ENCODE assay signal across 8 cellular contexts in genomic region chr3:3800685-3801509, GRCh38. TPM values are rescaled to one million over a fixed set of nuclear protein-coding genes. Genes with fewer than 3 reads are reported as not detected.
DNase-seq lines count a peak whose midpoint lies in the region; ATAC-seq and TF ChIP-seq lines count a peak whose summit lies in the region.

No MANE protein-coding gene starts in this region.

- no peak overlapping the region for H3K14ac ChIP-seq in mesenchymal stem cell (ENCODE audit: low read length in 2 of 2)

- no peaks in the 10 kb centered on the region for H3K36me3 Mint-ChIP-seq in activated CD4-positive, alpha-beta T cell treated with anti-CD3 and anti-CD28 coated beads for 36 hours (ENCODE audit: low read depth)

- peaks cover 9% of the 10 kb centered on the region for H3K4me1 Mint-ChIP-seq in activated CD4-positive, alpha-beta T cell treated with anti-CD3 and anti-CD28 coated beads for 36 hours

- H3K4me3 ChIP-seq in mucosa of descending colon (no peak overlapping the region), tibial artery (peak overlapping the region; percentile 57 to 72), mesenchymal stem cell (ENCODE audit: insufficient read depth in 1 of 2, low read depth in 1 of 2, low read length in 2 of 2) (no peak overlapping the region)

- 1% methylated on average over 41 of the region's 53 CpGs for WGBS in mesenchymal stem cell

- H2BK12ac ChIP-seq in mesenchymal stem cell (ENCODE audit: low read length in 2 of 2), result no peak overlapping the region

- H3K9me3 ChIP-seq in mucosa of descending colon (no peaks in the 10 kb centered on the region), tibial artery (no peaks in the 10 kb centered on the region), mesenchymal stem cell (ENCODE audit: control insufficient read depth, low read length) (peaks cover 6% of the 10 kb centered on the region)

- no peak overlapping the region for H2BK5ac ChIP-seq in mesenchymal stem cell (ENCODE audit: low read depth, low read length, poor library complexity, severe bottlenecking)

- intact Hi-C loops in activated CD4-positive, alpha-beta T cell treated with anti-CD3 and anti-CD28 coated beads for 36 hours (cut with DNase I, micrococcal nuclease), result no loop called here
- intact Hi-C loops in mucosa of descending colon (cut with DNase I, micrococcal nuclease), result no loop called here
- intact Hi-C loops in tibial artery (cut with DNase I; ENCODE audit: low total_unique reads), result no loop called here

- H3K27ac Mint-ChIP-seq in activated CD4-positive, alpha-beta T cell treated with anti-CD3 and anti-CD28 coated beads for 36 hours, result no peak overlapping the region

- H3K9me3 Mint-ChIP-seq in activated CD4-positive, alpha-beta T cell treated with anti-CD3 and anti-CD28 coated beads for 36 hours (ENCODE audit: low read depth), result no peaks in the 10 kb centered on the region

- no peak overlapping the region for H3K4ac ChIP-seq in mesenchymal stem cell (ENCODE audit: low read depth in 1 of 2, low read length in 2 of 2)

- POLR2A ChIA-PET in activated CD4-positive, alpha-beta T cell treated with anti-CD3 and anti-CD28 coated beads for 36 hours (lab: Charles Lee), result no interaction called here

- H4K91ac ChIP-seq in mesenchymal stem cell (ENCODE audit: low read length), result no peak overlapping the region

- DNase-seq in activated CD4-positive, alpha-beta T cell treated with anti-CD3 and anti-CD28 coated beads for 36 hours, result peak; percentile 9
- no peak for DNase-seq in activated CD4-positive, alpha-beta T cell treated with anti-CD3 and anti-CD28 coated beads, Interleukin-2, amount 50 U/mL, for 1 hour
- DNase-seq in ecto neural progenitor cell (ENCODE audit: low spot score) (peak; percentile 64), mucosa of descending colon (peak; percentile 24 to 54 (median 45)), tibial artery (peak; percentile 21 to 62), SHP77 (lab: John Stamatoyannopoulos, UW) (no peak), mesenchymal stem cell (no peak)

- H2AFZ ChIP-seq in mesenchymal stem cell (ENCODE audit: low read depth, low read length), result no peak overlapping the region

- H3K27ac ChIP-seq in tibial artery (peak overlapping the region in 1 of 2 donors; percentile 32), mesenchymal stem cell (ENCODE audit: low read length, poor library complexity, severe bottlenecking) (no peak overlapping the region)

- no peak overlapping the region for H2BK15ac ChIP-seq in mesenchymal stem cell (ENCODE audit: low read depth, poor library complexity, severe bottlenecking)

- CTCF ChIA-PET in activated CD4-positive, alpha-beta T cell treated with anti-CD3 and anti-CD28 coated beads for 36 hours (lab: Charles Lee), result interaction anchor here (0.7 to 1.1 kb wide), 2 partner anchors 15 to 198 kb away, joined by 3 read pairs; no protein-coding TSS in a partner anchor

- no peak for TF ChIP-seq CTCF in mucosa of descending colon (IDR thresholded peaks at IDR 0.05)
- TF ChIP-seq CTCF in tibial artery (IDR thresholded peaks at IDR 0.05), result no peak

- no peak overlapping the region for H3K23ac ChIP-seq in mesenchymal stem cell (ENCODE audit: low read length in 2 of 2)

- no peak overlapping the region for H2AK5ac ChIP-seq in mesenchymal stem cell (ENCODE audit: low read length, severe bottlenecking)

- no peak for ATAC-seq in activated CD4-positive, alpha-beta T cell treated with anti-CD3 and anti-CD28 coated beads for 36 hours
- ATAC-seq in mucosa of descending colon (peak; percentile 43), HG02588 (IDR thresholded peaks at IDR 0.05; ENCODE audit: unreplicated experiment) (no peak)

- H3K4me3 Mint-ChIP-seq in activated CD4-positive, alpha-beta T cell treated with anti-CD3 and anti-CD28 coated beads for 36 hours, result no peak overlapping the region

- H3K79me1 ChIP-seq in mesenchymal stem cell (replicated peaks; ENCODE audit: low read length, poor library complexity, severe bottlenecking), result no peaks in the 10 kb centered on the region

- H3K27me3 ChIP-seq in tibial artery (no peaks in the 10 kb centered on the region), mesenchymal stem cell (ENCODE audit: control insufficient read depth in 1 of 2, insufficient read depth in 1 of 2, low read length in 2 of 2) (peaks cover 51 to 54% of the 10 kb centered on the region in 2 experiments)

- no peak overlapping the region for H3K9ac ChIP-seq in mesenchymal stem cell (ENCODE audit: low read length)

- H3K4me2 ChIP-seq in mesenchymal stem cell (ENCODE audit: low read length, poor library complexity, severe bottlenecking), result no peak overlapping the region

- H3K18ac ChIP-seq in mesenchymal stem cell (ENCODE audit: low read depth in 1 of 2, low read length in 2 of 2), result no peak overlapping the region

- H3K4me1 ChIP-seq in mucosa of descending colon (ENCODE audit: low read depth) (peaks cover 9% of the 10 kb centered on the region), tibial artery (peaks cover 0 to 23% (median 12%) of the 10 kb centered on the region in 4 donors), mesenchymal stem cell (ENCODE audit: control insufficient read depth, insufficient read depth, low read depth, low read length) (peaks cover 21% of the 10 kb centered on the region)

- H3K27me3 Mint-ChIP-seq in activated CD4-positive, alpha-beta T cell treated with anti-CD3 and anti-CD28 coated beads for 36 hours, result peaks cover 42% of the 10 kb centered on the region

- H4K8ac ChIP-seq in mesenchymal stem cell (ENCODE audit: low read length), result no peak overlapping the region

- H3K36me3 ChIP-seq in mucosa of descending colon (ENCODE audit: low read depth), result no peaks in the 10 kb centered on the region
- no peaks in the 10 kb centered on the region for H3K36me3 ChIP-seq in tibial artery
- no peaks in the 10 kb centered on the region for H3K36me3 ChIP-seq in mesenchymal stem cell (ENCODE audit: control insufficient read depth in 1 of 2, insufficient read depth in 2 of 2, low read depth in 1 of 2, low read length in 2 of 2)

- no peak overlapping the region for H2BK120ac ChIP-seq in mesenchymal stem cell (ENCODE audit: low read depth, low read length)

RNA-seq across cellular contexts. Expression of gene LRRN1, which starts 1.7 kb away (rescaled TPM):
- under 1 TPM; 0.09 to 0.16 TPM for total RNA-seq in activated CD4-positive, alpha-beta T cell treated with anti-CD3 and anti-CD28 coated beads for 36 hours
- 1 to 10 TPM in 2 of 3 donors, under 1 TPM in 1; 0.31 to 1.4 (median 1.2) TPM for total RNA-seq in mucosa of descending colon
- not detected for polyA plus RNA-seq in mesenchymal stem cell (2013, experiment 1 of 2)
- not detected for polyA plus RNA-seq in mesenchymal stem cell (2013, experiment 2 of 2)

Comparison
In these comparisons a context has a peak if more than half of its experiments do, and no peak if none do; other contexts are left out.
1. DNase-seq: peak in activated CD4-positive, alpha-beta T cell treated with anti-CD3 and anti-CD28 coated beads for 36 hours (single experiment), ecto neural progenitor cell (single experiment), mucosa of descending colon (3 of 3) and tibial artery (2 of 2); none in activated CD4-positive, alpha-beta T cell treated with anti-CD3 and anti-CD28 coated beads, Interleukin-2, amount 50 U/mL, for 1 hour (single experiment), SHP77 (0 of 2) and mesenchymal stem cell (single experiment).
2. H3K4me3 ChIP-seq: peak in tibial artery (2 of 2); none in mucosa of descending colon (single experiment) and mesenchymal stem cell (0 of 2).